ENCODE assay signal across 1 cellular context in genomic region chr11:1381793-1382425, GRCh38.
TF ChIP-seq lines count a peak whose summit lies in the region.

No MANE protein-coding gene starts in this region.

TF ChIP-seq in HepG2, 621 proteins besides CTCF, POLR2A, EP300 and RAD21 (continued from another document):
- TF ChIP-seq ZBTB26 (CRISPR knock-in tag; IDR thresholded peaks at IDR 0.05; ENCODE audit: borderline replicate concordance) (no peak), SNRNP70 (IDR thresholded peaks at IDR 0.05; ENCODE audit: low read depth, low read length) (no peak), IRF2 (CRISPR knock-in tag; IDR thresholded peaks at IDR 0.05) (no peak), ATF7-NPFF (CRISPR knock-in tag; IDR thresholded peaks at IDR 0.05; ENCODE audit: low read depth) (no peak)
TF ChIP-seq in HepG2: peak in this region for 0.
